20 cellular contexts compared by ENCODE assay signal in genomic region chr5:71873202-71873601, GRCh38.
A peak's percentile ranks its signal among the peaks of the same experiment; 100 is the strongest.
DNase-seq lines count a peak whose midpoint lies in the region; ATAC-seq, FAIRE-seq and TF ChIP-seq lines count a peak whose summit lies in the region.
"Had no signal": no experiment of that assay in that cellular context is flagged by ENCODE, and none has a peak within 500 bp of the region (broad histone marks: within the 10 kb centered on the region; RNA-seq: fewer than 3 reads in every experiment).

No MANE protein-coding gene starts in this region.

- no peak overlapping the region for H3K27ac ChIP-seq in mammary epithelial cell (ENCODE audit: insufficient read depth, low read depth, low read length)
- H3K27ac ChIP-seq: esophagus muscularis mucosa, right lobe of liver, suprapubic skin had no signal

- no peak overlapping the region for H3K27ac Mint-ChIP-seq in activated CD4-positive, alpha-beta T cell treated with anti-CD3 and anti-CD28 coated beads, Interleukin-2, amount 10 ng/mL, durations not matched to agents 24 days and 14 days
- H3K27ac Mint-ChIP-seq in type B pancreatic cell = peak overlapping the region; percentile 52
- no peak overlapping the region for H3K27ac Mint-ChIP-seq in activated CD8-positive, alpha-beta T cell treated with anti-CD3 and anti-CD28 coated beads for 36 hours
- H3K27ac Mint-ChIP-seq: H9; T-helper 1 cell treated with Interleukin-12 subunit alpha and Interleukin-12 subunit beta and Interleukin-4 antibody, amounts not matched to agents 30 μg/mL and 1 μg/mL, for 36 hours had no signal

- no peaks in the 10 kb centered on the region for H4K20me1 ChIP-seq in mammary epithelial cell (ENCODE audit: insufficient read depth, low read length)

- H3K9me3 Mint-ChIP-seq in activated CD4-positive, alpha-beta T cell treated with anti-CD3 and anti-CD28 coated beads, Interleukin-2, amount 10 ng/mL, durations not matched to agents 24 days and 14 days = no peaks in the 10 kb centered on the region
- H3K9me3 Mint-ChIP-seq in type B pancreatic cell = peaks cover 7% of the 10 kb centered on the region
- no peaks in the 10 kb centered on the region for H3K9me3 Mint-ChIP-seq in activated CD8-positive, alpha-beta T cell treated with anti-CD3 and anti-CD28 coated beads for 36 hours
- H3K9me3 Mint-ChIP-seq: T-helper 1 cell treated with Interleukin-12 subunit alpha and Interleukin-12 subunit beta and Interleukin-4 antibody, amounts not matched to agents 30 μg/mL and 1 μg/mL, for 36 hours had no signal

- no peaks in the 10 kb centered on the region for H3K9me3 ChIP-seq in mammary epithelial cell (replicated peaks; ENCODE audit: insufficient read depth, low read length)
- H3K9me3 ChIP-seq: esophagus muscularis mucosa, right lobe of liver had no signal

- no peak for ATAC-seq in activated CD8-positive, alpha-beta T cell treated with anti-CD3 and anti-CD28 coated beads for 36 hours
- ATAC-seq: right lobe of liver had no signal

- peaks cover 8% of the 10 kb centered on the region for H3K4me1 ChIP-seq in mammary epithelial cell (ENCODE audit: insufficient read depth, low read length)
- H3K4me1 ChIP-seq: right lobe of liver had no signal

- no peaks in the 10 kb centered on the region for H3K36me3 ChIP-seq in mammary epithelial cell (ENCODE audit: insufficient read depth, low read length)
- H3K36me3 ChIP-seq: esophagus muscularis mucosa, right lobe of liver, suprapubic skin had no signal

- no peaks in the 10 kb centered on the region for H3K4me1 Mint-ChIP-seq in activated CD4-positive, alpha-beta T cell treated with anti-CD3 and anti-CD28 coated beads, Interleukin-2, amount 10 ng/mL, durations not matched to agents 24 days and 14 days
- peaks cover 5% of the 10 kb centered on the region for H3K4me1 Mint-ChIP-seq in type B pancreatic cell (ENCODE audit: unreplicated experiment)
- H3K4me1 Mint-ChIP-seq in activated CD8-positive, alpha-beta T cell treated with anti-CD3 and anti-CD28 coated beads for 36 hours (ENCODE audit: low read depth) = no peaks in the 10 kb centered on the region

- peak overlapping the region; percentile 18 for H2AFZ ChIP-seq in mammary epithelial cell (ENCODE audit: low read depth, low read length)

- no peak for TF ChIP-seq CTCF in mammary epithelial cell (conservative IDR thresholded peaks at IDR 0.05 in 1 of 2, IDR thresholded peaks at IDR 0.05 in 1 of 2; ENCODE audit: extremely low read depth in 1 of 2, insufficient read depth in 1 of 2, low read depth in 1 of 2, low read length in 2 of 2)
- no peak for TF ChIP-seq CTCF in type B pancreatic cell (conservative IDR thresholded peaks at IDR 0.05)
- no peak for TF ChIP-seq CTCF in activated CD8-positive, alpha-beta T cell treated with anti-CD3 and anti-CD28 coated beads for 36 hours (IDR thresholded peaks at IDR 0.05)

- WGBS in mammary epithelial cell (ENCODE audit: low coverage, missing lambda C conversion rate) = 0% methylated on average over 1 of the region's 1 CpG

- no peaks in the 10 kb centered on the region for H3K36me3 Mint-ChIP-seq in activated CD4-positive, alpha-beta T cell treated with anti-CD3 and anti-CD28 coated beads, Interleukin-2, amount 10 ng/mL, durations not matched to agents 24 days and 14 days (ENCODE audit: low read depth)
- H3K36me3 Mint-ChIP-seq in type B pancreatic cell = no peaks in the 10 kb centered on the region
- H3K36me3 Mint-ChIP-seq in activated CD8-positive, alpha-beta T cell treated with anti-CD3 and anti-CD28 coated beads for 36 hours (ENCODE audit: low read depth) = no peaks in the 10 kb centered on the region

- no peaks in the 10 kb centered on the region for H3K79me2 ChIP-seq in mammary epithelial cell (ENCODE audit: insufficient read depth, low read length)

- intact Hi-C loops in activated CD4-positive, alpha-beta T cell treated with anti-CD3 and anti-CD28 coated beads, Interleukin-2, amount 10 ng/mL, durations not matched to agents 24 days and 14 days (cut with micrococcal nuclease) = no loop called here
- intact Hi-C loops in mammary epithelial cell (cut with micrococcal nuclease) = no loop called here
- intact Hi-C loops in activated CD8-positive, alpha-beta T cell treated with anti-CD3 and anti-CD28 coated beads for 36 hours (cut with micrococcal nuclease) = no loop called here

- H3K4me3 Mint-ChIP-seq in activated CD4-positive, alpha-beta T cell treated with anti-CD3 and anti-CD28 coated beads, Interleukin-2, amount 10 ng/mL, durations not matched to agents 24 days and 14 days = no peak overlapping the region
- H3K4me3 Mint-ChIP-seq in type B pancreatic cell = no peak overlapping the region
- no peak overlapping the region for H3K4me3 Mint-ChIP-seq in activated CD8-positive, alpha-beta T cell treated with anti-CD3 and anti-CD28 coated beads for 36 hours
- H3K4me3 Mint-ChIP-seq: H9; T-helper 1 cell treated with Interleukin-12 subunit alpha and Interleukin-12 subunit beta and Interleukin-4 antibody, amounts not matched to agents 30 μg/mL and 1 μg/mL, for 36 hours had no signal

- peak; percentile 40 for DNase-seq in activated CD4-positive, alpha-beta T cell treated with anti-CD3 and anti-CD28 coated beads, Interleukin-2, amount 10 ng/mL, durations not matched to agents 24 days and 14 days
- DNase-seq in activated CD4-positive, alpha-beta T cell treated with anti-CD3 and anti-CD28 coated beads, Interleukin-2, amount 50 U/mL, for 1 hour = no peak
- peak; percentile 44 for DNase-seq in NCI-H510A (lab: John Stamatoyannopoulos, UW)
- DNase-seq in mammary epithelial cell = peak; percentile 57
- no peak for DNase-seq in type B pancreatic cell (ENCODE audit: extremely low spot score, unreplicated experiment)
- DNase-seq in activated CD8-positive, alpha-beta T cell treated with anti-CD3 and anti-CD28 coated beads for 36 hours = no peak
- no peak for DNase-seq in NK-92 treated with Interleukin-12 subunit alpha and Interleukin-12 subunit beta, amount 100 ng/mL, for 24 hours (lab: John Stamatoyannopoulos, UW)
- no peak for DNase-seq in HTR-8/SVneo (ENCODE audit: insufficient read length, low spot score)
- DNase-seq: activated CD4-positive, alpha-beta T cell treated with anti-CD3 and anti-CD28 coated beads for 1 hour; activated CD8-positive, alpha-beta memory T cell treated with anti-CD3 and anti-CD28 coated beads, Interleukin-2, amount 50 U/mL, for 4 hours; activated naive CD4-positive, alpha-beta T cell; H9; head of caudate nucleus; islet precursor cell; MM.1S; right lobe of liver; RPMI8226 had no signal

- H3K4me3 ChIP-seq in mammary epithelial cell (replicated peaks in 1 of 3; ENCODE audit: insufficient read depth in 1 of 3, low read depth in 2 of 3, low read length in 3 of 3) = no peak overlapping the region
- H3K4me3 ChIP-seq: esophagus muscularis mucosa, right lobe of liver, suprapubic skin had no signal

- in situ Hi-C loops in mammary epithelial cell (cut with MboI; ENCODE audit: low sequenced_read_pairs in 2 of 2) = no loop called here

- FAIRE-seq in HTR-8/SVneo (lab: Jason Lieb, UNC) = no peak

- H3K27me3 ChIP-seq in mammary epithelial cell (ENCODE audit: insufficient read depth, low read length) = no peaks in the 10 kb centered on the region
- H3K27me3 ChIP-seq: esophagus muscularis mucosa, right lobe of liver, suprapubic skin had no signal

- CTCF ChIA-PET in mammary epithelial cell (lab: Charles Lee; ENCODE audit: low non-redundant PET) = no interaction called here
- CTCF ChIA-PET in activated CD8-positive, alpha-beta T cell treated with anti-CD3 and anti-CD28 coated beads for 36 hours (lab: Charles Lee) = interaction anchor here (1.0 kb wide), 1 partner anchor 9 kb away, joined by 4 read pairs; no protein-coding TSS in a partner anchor

- dilution Hi-C loops in mammary epithelial cell (cut with HindIII; ENCODE audit: low sequenced_read_pairs) = no loop called here

- no TSS peak for BruUV-seq in mammary epithelial cell (replicated peaks; lab: Mats Ljungman, UMichigan)

- H3K9ac ChIP-seq in mammary epithelial cell (ENCODE audit: insufficient read depth, low read length) = no peak overlapping the region

- peak overlapping the region; percentile 48 for H3K4me2 ChIP-seq in mammary epithelial cell (ENCODE audit: insufficient read depth, low read depth, low read length)

- POLR2A ChIA-PET in activated CD8-positive, alpha-beta T cell treated with anti-CD3 and anti-CD28 coated beads for 36 hours (lab: Charles Lee) = no interaction called here

- H3K27me3 Mint-ChIP-seq in activated CD4-positive, alpha-beta T cell treated with anti-CD3 and anti-CD28 coated beads, Interleukin-2, amount 10 ng/mL, durations not matched to agents 24 days and 14 days = peaks cover 18% of the 10 kb centered on the region
- no peaks in the 10 kb centered on the region for H3K27me3 Mint-ChIP-seq in type B pancreatic cell
- peaks cover 13% of the 10 kb centered on the region for H3K27me3 Mint-ChIP-seq in activated CD8-positive, alpha-beta T cell treated with anti-CD3 and anti-CD28 coated beads for 36 hours

Comparison
In these comparisons a context has a peak if more than half of its experiments do, and no peak if none do; other contexts are left out.
1. DNase-seq: peak in activated CD4-positive, alpha-beta T cell treated with anti-CD3 and anti-CD28 coated beads, Interleukin-2, amount 10 ng/mL, durations not matched to agents 24 days and 14 days (single experiment), NCI-H510A (single experiment) and mammary epithelial cell (single experiment); none in activated CD4-positive, alpha-beta T cell treated with anti-CD3 and anti-CD28 coated beads, Interleukin-2, amount 50 U/mL, for 1 hour (single experiment), type B pancreatic cell (single experiment), activated CD8-positive, alpha-beta T cell treated with anti-CD3 and anti-CD28 coated beads for 36 hours (single experiment), NK-92 treated with Interleukin-12 subunit alpha and Interleukin-12 subunit beta, amount 100 ng/mL, for 24 hours (single experiment) and HTR-8/SVneo (single experiment).